ENCODE assay signal across 7 cellular contexts in the genomic region with DNA sequence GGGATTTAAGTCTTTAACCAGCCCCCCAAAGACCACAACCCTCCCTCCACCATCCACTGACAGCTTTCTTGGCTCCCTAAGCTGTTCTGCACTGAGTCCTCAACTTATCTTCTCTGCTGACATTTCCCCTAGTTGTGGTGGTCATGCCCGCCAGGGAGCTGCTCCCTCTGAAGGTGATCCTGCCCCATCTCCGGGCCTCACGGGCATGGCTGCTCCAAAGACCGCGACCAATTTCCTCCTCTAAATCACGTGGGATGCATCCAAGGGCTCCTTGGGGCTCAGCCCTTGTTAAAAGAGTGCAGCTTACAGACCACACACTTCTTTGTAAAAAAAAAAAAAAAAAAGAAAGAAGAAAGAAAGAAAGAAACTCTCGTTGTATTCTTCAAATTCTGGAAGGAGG. TPM values are rescaled to one million over a fixed set of nuclear protein-coding genes. Genes with fewer than 3 reads are reported as not detected.
DNase-seq lines count a peak whose midpoint lies in the region; ATAC-seq, FAIRE-seq and TF ChIP-seq lines count a peak whose summit lies in the region.

No MANE protein-coding gene starts in this region.

- H3K9me2 ChIP-seq in MM.1S (replicated peaks; ENCODE audit: insufficient read depth, low read length) = no peaks in the 10 kb centered on the region

- H3K9ac ChIP-seq in MM.1S (ENCODE audit: low read length) = no peak overlapping the region
- no peak overlapping the region; the same call in 1 of the 2 replicates for H3K9ac ChIP-seq in HepG2 (ENCODE audit: insufficient read depth, low read depth, low read length)
- H3K9ac ChIP-seq in subcutaneous abdominal adipose tissue (ENCODE audit: low read length in 5 of 5) = peak overlapping the region in 1 of 5 donors; percentile 35

- DNase-seq in MM.1S = no peak
- DNase-seq in ascending aorta (ENCODE audit: low spot score in 2 of 2) = no peak
- no peak for DNase-seq in HepG2 (ENCODE audit: low spot score)
- no peak for DNase-seq in AG20443 (ENCODE audit: low spot score)
- no peak for DNase-seq in midbrain (lab: John Stamatoyannopoulos, UW)

- in situ Hi-C loops in HepG2 (cut with HindIII; ENCODE audit: extremely low pct_ligation_motif_present, low pct_unique_long_range_greater_than_20kb) = no loop called here

- TF ChIP-seq CTCF in MM.1S (IDR thresholded peaks at IDR 0.05; ENCODE audit: low read length) = no peak
- no peak for TF ChIP-seq CTCF in ascending aorta (IDR thresholded peaks at IDR 0.05)
- no peak for TF ChIP-seq CTCF in HepG2 (CRISPR knock-in tag; IDR thresholded peaks at IDR 0.05)

- peaks cover 28% of the 10 kb centered on the region for H3K4me1 ChIP-seq in MM.1S (ENCODE audit: low read length)
- H3K4me1 ChIP-seq in ascending aorta = peaks cover 18 to 31% of the 10 kb centered on the region in 2 donors
- H3K4me1 ChIP-seq in HepG2 (ENCODE audit: insufficient read depth, low read length) = peaks cover 80% of the 10 kb centered on the region
- peaks cover 9 to 49% (median 41%) of the 10 kb centered on the region in 5 donors for H3K4me1 ChIP-seq in subcutaneous abdominal adipose tissue (ENCODE audit: control insufficient read depth in 5 of 5, insufficient read depth in 5 of 5, low read length in 5 of 5)

- no peak for ATAC-seq in HepG2
- ATAC-seq in HG02642 (IDR thresholded peaks at IDR 0.05; ENCODE audit: poor library complexity, unreplicated experiment) = no peak

- peaks cover 18% of the 10 kb centered on the region for H3F3A ChIP-seq in MM.1S (ENCODE audit: insufficient read depth, low read length)

- WGBS in HepG2 (ENCODE audit: low lambda C conversion rate) = 95% methylated on average over 7 of the region's 7 CpGs

- intact Hi-C loops in ascending aorta (cut with DNase I) = no loop called here
- intact Hi-C loops in HepG2 (cut with micrococcal nuclease; ENCODE audit: unreplicated experiment) = loop anchor here (5.0 kb wide), 1 partner anchor 75 kb away; no protein-coding TSS in a partner anchor

- no peaks in the 10 kb centered on the region for H3K27me3 ChIP-seq in MM.1S (replicated peaks; ENCODE audit: insufficient read depth, low read length)
- H3K27me3 ChIP-seq in ascending aorta = no peaks in the 10 kb centered on the region
- no peaks in the 10 kb centered on the region for H3K27me3 ChIP-seq in HepG2 (ENCODE audit: control insufficient read depth in 1 of 2, insufficient read depth in 2 of 2, low read length in 2 of 2)
- no peaks in the 10 kb centered on the region for H3K27me3 ChIP-seq in subcutaneous abdominal adipose tissue (ENCODE audit: control insufficient read depth in 5 of 5, insufficient read depth in 4 of 5, low read length in 5 of 5)

- TF ChIP-seq RAD21 in HepG2 (CRISPR knock-in tag; IDR thresholded peaks at IDR 0.05) = no peak

- no peak for TF ChIP-seq POLR2A in HepG2 (IDR thresholded peaks at IDR 0.05; ENCODE audit: insufficient read depth in 1 of 2, low read depth in 2 of 2, low read length in 2 of 2)

- H3K36me3 ChIP-seq in MM.1S (replicated peaks; ENCODE audit: insufficient read depth, low read length) (no peaks in the 10 kb centered on the region), ascending aorta (no peaks in the 10 kb centered on the region), HepG2 (replicated peaks in 1 of 2; ENCODE audit: control insufficient read depth in 1 of 2, insufficient read depth in 2 of 2, low read length in 2 of 2) (no peaks in the 10 kb centered on the region), subcutaneous abdominal adipose tissue (ENCODE audit: control insufficient read depth in 5 of 5, insufficient read depth in 5 of 5, low read length in 5 of 5) (no peaks in the 10 kb centered on the region)

- POLR2A ChIA-PET in HepG2 (lab: Yijun Ruan, JAX) = interaction anchor here (0.6 to 7.9 kb wide), 4 partner anchors 27 to 76 kb away, joined by 3 to 217 read pairs (median 28); a partner anchor contains a TSS

- H3K4me3 ChIP-seq in MM.1S (ENCODE audit: low read length) (no peak overlapping the region), ascending aorta (no peak overlapping the region), HepG2 (replicated peaks in 1 of 3; ENCODE audit: insufficient read depth in 1 of 3, low read depth in 2 of 3, low read length in 3 of 3) (no peak overlapping the region), subcutaneous abdominal adipose tissue (ENCODE audit: low read depth in 1 of 5, low read length in 5 of 5) (peak overlapping the region in 1 of 5 donors; percentile 53)

- H3K9me3 ChIP-seq in MM.1S (replicated peaks; ENCODE audit: insufficient read depth, low read length) (no peaks in the 10 kb centered on the region), ascending aorta (no peaks in the 10 kb centered on the region), HepG2 (ENCODE audit: low read length) (no peaks in the 10 kb centered on the region), subcutaneous abdominal adipose tissue (ENCODE audit: control insufficient read depth in 5 of 5, low read length in 5 of 5) (no peaks in the 10 kb centered on the region)

- H3K4me2 ChIP-seq in MM.1S (ENCODE audit: low read depth, low read length) (peak overlapping the region; percentile 85; the same call in 1 of the 2 replicates), HepG2 (ENCODE audit: low read depth, low read length) (no peak overlapping the region)

- H3K79me2 ChIP-seq in MM.1S (ENCODE audit: low read length) (no peaks in the 10 kb centered on the region), HepG2 (ENCODE audit: insufficient read depth, low read length) (no peaks in the 10 kb centered on the region)

- no peak overlapping the region for H2AFZ ChIP-seq in MM.1S (ENCODE audit: low read length)
- no peak overlapping the region for H2AFZ ChIP-seq in HepG2 (ENCODE audit: low read length)

- no TSS peak for BruUV-seq in HepG2 (replicated peaks; lab: Mats Ljungman, UMichigan)

- H4K20me1 ChIP-seq in MM.1S (ENCODE audit: insufficient read depth, low read length) (no peaks in the 10 kb centered on the region), HepG2 (ENCODE audit: insufficient read depth, low read length) (no peaks in the 10 kb centered on the region)

- CTCF ChIA-PET in HepG2 (lab: Yijun Ruan, JAX; ENCODE audit: low intra/inter-chr PET ratio, low total read pairs) = no interaction called here

- FAIRE-seq in HepG2 (lab: Jason Lieb, UNC) = no peak

- TF ChIP-seq EP300 in HepG2 (IDR thresholded peaks at IDR 0.05; ENCODE audit: low read depth in 2 of 2, low read length in 2 of 2) (no peak), HepG2 (CRISPR knock-in tag; IDR thresholded peaks at IDR 0.05; ENCODE audit: borderline replicate concordance) (no peak)

- H3K27ac ChIP-seq in MM.1S (ENCODE audit: low read length) (0 out of 2 replicates have a peak overlapping the region, but pooled peaks have one; percentile 16), ascending aorta (peak overlapping the region; percentile 88 to 92), HepG2 (ENCODE audit: extremely low read length, insufficient read depth, low read length) (peak overlapping the region; percentile 97), subcutaneous abdominal adipose tissue (ENCODE audit: low read depth, low read length) (peak overlapping the region; percentile 80)

TF ChIP-seq in HepG2, 621 proteins besides CTCF, POLR2A, EP300 and RAD21 (continues in another document):
- TF ChIP-seq ZNF446 (CRISPR knock-in tag; IDR thresholded peaks at IDR 0.05) = no peak
- TF ChIP-seq, protein P1, sequence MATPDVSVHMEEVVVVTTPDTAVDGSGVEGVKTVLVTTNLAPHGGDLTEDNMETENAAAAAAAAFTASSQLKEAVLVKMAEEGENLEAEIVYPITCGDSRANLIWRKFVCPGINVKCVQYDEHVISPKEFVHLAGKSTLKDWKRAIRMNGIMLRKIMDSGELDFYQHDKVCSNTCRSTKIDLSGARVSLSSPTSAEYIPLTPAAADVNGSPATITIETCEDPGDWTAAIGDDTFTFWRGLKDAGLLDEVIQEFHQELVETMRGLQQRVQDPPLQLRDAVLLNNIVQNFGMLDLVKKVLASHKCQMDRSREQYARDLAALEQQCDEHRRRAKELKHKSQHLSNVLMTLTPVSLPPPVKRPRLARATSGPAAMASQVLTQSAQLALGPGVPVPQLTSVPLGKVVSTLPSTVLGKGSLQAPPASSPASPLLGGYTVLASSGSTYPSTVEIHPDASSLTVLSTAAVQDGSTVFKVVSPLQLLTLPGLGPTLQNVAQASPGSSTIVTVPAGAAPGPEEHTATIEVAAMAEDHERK (CRISPR knock-in tag; IDR thresholded peaks at IDR 0.05; ENCODE audit: low read depth) = no peak
- TF ChIP-seq, protein P2, sequence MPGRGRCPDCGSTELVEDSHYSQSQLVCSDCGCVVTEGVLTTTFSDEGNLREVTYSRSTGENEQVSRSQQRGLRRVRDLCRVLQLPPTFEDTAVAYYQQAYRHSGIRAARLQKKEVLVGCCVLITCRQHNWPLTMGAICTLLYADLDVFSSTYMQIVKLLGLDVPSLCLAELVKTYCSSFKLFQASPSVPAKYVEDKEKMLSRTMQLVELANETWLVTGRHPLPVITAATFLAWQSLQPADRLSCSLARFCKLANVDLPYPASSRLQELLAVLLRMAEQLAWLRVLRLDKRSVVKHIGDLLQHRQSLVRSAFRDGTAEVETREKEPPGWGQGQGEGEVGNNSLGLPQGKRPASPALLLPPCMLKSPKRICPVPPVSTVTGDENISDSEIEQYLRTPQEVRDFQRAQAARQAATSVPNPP (CRISPR knock-in tag; IDR thresholded peaks at IDR 0.05) = no peak
- no peak for TF ChIP-seq ATF7-NPFF (CRISPR knock-in tag; IDR thresholded peaks at IDR 0.05; ENCODE audit: low read depth)

RNA-seq across cellular contexts. Expression of a gene that starts 27.1 kb away (rescaled TPM):
- total RNA-seq in ascending aorta = 144 TPM
- 13.5 and 27.0 TPM in 2 replicates for total RNA-seq in HepG2 (2016; rRNA removed; fragmentation: Illumina TruSeq; extraction: Trizol)
- 17.4 and 21.1 TPM in 2 replicates for total RNA-seq in HepG2 (2016; cell fraction: cytosol; rRNA removed; fragmentation: Illumina TruSeq; extraction: Trizol; ENCODE audit: low read depth)
- total RNA-seq in HepG2 (2016; cell fraction: insoluble cytoplasmic fraction; rRNA removed; fragmentation: Illumina TruSeq; extraction: Trizol) = 13.7 and 28.9 TPM in 2 replicates
- 23.0 and 29.0 TPM in 2 replicates for total RNA-seq in HepG2 (2016; cell fraction: membrane; rRNA removed; fragmentation: Illumina TruSeq; extraction: Trizol)
- total RNA-seq in HepG2 (2016; cell fraction: nucleus; rRNA removed; fragmentation: Illumina TruSeq; extraction: Trizol) = 106 and 113 TPM in 2 replicates
- polyA plus RNA-seq in HepG2 (2011; rRNA removed) = 71.9 and 75.4 TPM in 2 replicates
- polyA plus RNA-seq in HepG2 (2011; cell fraction: cytosol; rRNA removed) = 35.6 and 36.3 TPM in 2 replicates
- 201 and 233 TPM in 2 replicates for polyA plus RNA-seq in HepG2 (2011; cell fraction: nucleus; rRNA removed)
- polyA plus RNA-seq in HepG2 (2012) = 28.6 and 64.6 TPM in 2 replicates
- 2.8 and 3.6 TPM in 2 replicates for polyA plus RNA-seq in HepG2 (2016; cell fraction: cytosol; fragmentation: Illumina TruSeq; extraction: Trizol; ENCODE audit: low read depth)
- polyA plus RNA-seq in HepG2 (2016; cell fraction: insoluble cytoplasmic fraction; fragmentation: Illumina TruSeq; extraction: Trizol; ENCODE audit: low read depth) = 25.4 and 29.8 TPM in 2 replicates
- 11.0 and 14.7 TPM in 2 replicates for polyA plus RNA-seq in HepG2 (2016; cell fraction: membrane; fragmentation: Illumina TruSeq; extraction: Trizol; ENCODE audit: low read depth)
- polyA plus RNA-seq in HepG2 (2016; cell fraction: nucleus; fragmentation: Illumina TruSeq; extraction: Trizol; ENCODE audit: insufficient read depth, low read depth) = 165 and 176 TPM in 2 replicates
- polyA minus RNA-seq in HepG2 (2011; rRNA and poly(A)+ RNA removed; ENCODE audit: low replicate concordance) = 46.3 and 318 TPM in 2 replicates
- 50.8 and 67.4 TPM in 2 replicates for polyA minus RNA-seq in HepG2 (2011; cell fraction: cytosol; rRNA and poly(A)+ RNA removed)
- polyA minus RNA-seq in HepG2 (2011; cell fraction: nucleus; rRNA and poly(A)+ RNA removed) = 544 and 615 TPM in 2 replicates

Comparison
In these comparisons a context has a peak if more than half of its experiments do, and no peak if none do; other contexts are left out.
1. H3K27ac ChIP-seq: peak in every context shown above with its lines; median percentile 97 in HepG2; 90 in ascending aorta; 80 in subcutaneous abdominal adipose tissue; 16 in MM.1S.